Comparison of ENCODE assay signal across 1 cellular context in genomic region chr1:33361553-33362262, GRCh38.
TF ChIP-seq lines count a peak whose summit lies in the region.

No MANE protein-coding gene starts in this region.

TF ChIP-seq in K562, 482 proteins besides CTCF, POLR2A, EP300 and RAD21 (continued from another document and continues in another):
- no peak for TF ChIP-seq IRF1 (CRISPR knock-in tag; IDR thresholded peaks at IDR 0.05; ENCODE audit: borderline replicate concordance)
- peak; percentile 37; the same call in 1 of the 2 replicates for TF ChIP-seq TAL1 (IDR thresholded peaks at IDR 0.05)
- no peak for TF ChIP-seq ZNF146 (CRISPR knock-in tag; IDR thresholded peaks at IDR 0.05; ENCODE audit: unreplicated experiment)
- no peak for TF ChIP-seq ID3 (CRISPR knock-in tag; IDR thresholded peaks at IDR 0.05)
- TF ChIP-seq ID3 (tag; IDR thresholded peaks at IDR 0.05): no peak
- TF ChIP-seq SMAD4 (CRISPR knock-in tag; conservative IDR thresholded peaks at IDR 0.05): peak; percentile 89
- no peak for TF ChIP-seq RBM22 (IDR thresholded peaks at IDR 0.05; ENCODE audit: low read depth, low read length, poor library complexity, severe bottlenecking)
- TF ChIP-seq ZNF778 (CRISPR knock-in tag; IDR thresholded peaks at IDR 0.05): no peak
- TF ChIP-seq ZNF224 (CRISPR knock-in tag; IDR thresholded peaks at IDR 0.05): no peak
- TF ChIP-seq ZC3H11A (IDR thresholded peaks at IDR 0.05; ENCODE audit: low read depth, low read length): no peak
- TF ChIP-seq NCOA4 (IDR thresholded peaks at IDR 0.05; ENCODE audit: partially characterized antibody): no peak
- no peak for TF ChIP-seq HEY1 (CRISPR knock-in tag; IDR thresholded peaks at IDR 0.05; ENCODE audit: borderline replicate concordance)
- no peak for TF ChIP-seq ZBTB34 (CRISPR knock-in tag; IDR thresholded peaks at IDR 0.05)
- TF ChIP-seq ZKSCAN1 (IDR thresholded peaks at IDR 0.05; ENCODE audit: low read depth, low read length): no peak
- no peak for TF ChIP-seq TEAD1 (CRISPR knock-in tag; IDR thresholded peaks at IDR 0.05)
- peak; percentile 78 for TF ChIP-seq ETV5 (CRISPR knock-in tag; IDR thresholded peaks at IDR 0.05; ENCODE audit: low read depth)
- no peak for TF ChIP-seq ZNF282 (CRISPR knock-in tag; IDR thresholded peaks at IDR 0.05)
- no peak for TF ChIP-seq PHB (CRISPR knock-in tag; IDR thresholded peaks at IDR 0.05)
- TF ChIP-seq PPARD (CRISPR knock-in tag; IDR thresholded peaks at IDR 0.05): no peak
- TF ChIP-seq TSC22D4 (tag; IDR thresholded peaks at IDR 0.05): no peak
- no peak for TF ChIP-seq ARID3A (IDR thresholded peaks at IDR 0.05; ENCODE audit: borderline replicate concordance, low read depth, low read length)
- no peak for TF ChIP-seq ZBED1 (IDR thresholded peaks at IDR 0.05)
- no peak for TF ChIP-seq SRSF7 (optimal IDR thresholded peaks at IDR 0.05; ENCODE audit: low read depth, low read length)
- no peak for TF ChIP-seq NFATC3 (IDR thresholded peaks at IDR 0.05)
- TF ChIP-seq BRD4 (IDR thresholded peaks at IDR 0.05): no peak
- TF ChIP-seq YY1 (IDR thresholded peaks at IDR 0.05; ENCODE audit: borderline replicate concordance in 1 of 3, control insufficient read depth in 1 of 3, extremely low read depth in 1 of 3, insufficient read depth in 3 of 3, insufficient read length in 1 of 3, insufficient replicate concordance in 2 of 3, low read depth in 1 of 3, low read length in 2 of 3): no peak
- TF ChIP-seq CLOCK (CRISPR knock-in tag; IDR thresholded peaks at IDR 0.05; ENCODE audit: borderline replicate concordance): no peak
- TF ChIP-seq ZFP91 (CRISPR knock-in tag; IDR thresholded peaks at IDR 0.05): no peak
- no peak for TF ChIP-seq BDP1 (IDR thresholded peaks at IDR 0.05; ENCODE audit: insufficient read depth, insufficient read length)
- TF ChIP-seq HMGXB4 (CRISPR knock-in tag; IDR thresholded peaks at IDR 0.05): no peak
- TF ChIP-seq RBM34 (IDR thresholded peaks at IDR 0.05; ENCODE audit: borderline replicate concordance, insufficient read depth, low read length): no peak
- TF ChIP-seq ZNF134 (CRISPR knock-in tag; conservative IDR thresholded peaks at IDR 0.05): no peak
- no peak for TF ChIP-seq GABPB1 (CRISPR knock-in tag; IDR thresholded peaks at IDR 0.05)
- TF ChIP-seq SMARCA4 (IDR thresholded peaks at IDR 0.05): peak; percentile 63; the same call in 1 of the 2 replicates
- TF ChIP-seq ZNF830 (CRISPR knock-in tag; IDR thresholded peaks at IDR 0.05): no peak
- no peak for TF ChIP-seq CREB3L1 (IDR thresholded peaks at IDR 0.05; ENCODE audit: borderline replicate concordance, low read depth)
- TF ChIP-seq ZNF316 (IDR thresholded peaks at IDR 0.05): no peak
- peak; percentile 22; the same call in 1 of the 2 replicates for TF ChIP-seq LEF1 (IDR thresholded peaks at IDR 0.05)
- TF ChIP-seq FOS (IDR thresholded peaks at IDR 0.05; ENCODE audit: extremely low read depth, insufficient read length): no peak
- TF ChIP-seq GATAD2A (IDR thresholded peaks at IDR 0.05): no peak
- TF ChIP-seq ZNF444 (CRISPR knock-in tag; IDR thresholded peaks at IDR 0.05): no peak
- no peak for TF ChIP-seq ZNF140 (CRISPR knock-in tag; IDR thresholded peaks at IDR 0.05)
- TF ChIP-seq CHCHD3 (CRISPR knock-in tag; IDR thresholded peaks at IDR 0.05): no peak
- no peak for TF ChIP-seq STAT6 (CRISPR knock-in tag; IDR thresholded peaks at IDR 0.05)
- no peak for TF ChIP-seq RERE (CRISPR knock-in tag; IDR thresholded peaks at IDR 0.05; ENCODE audit: borderline replicate concordance)
- TF ChIP-seq ZZZ3 (IDR thresholded peaks at IDR 0.05): no peak
